Comparison of ENCODE assay signal across 1 cellular context in genomic region chr5:55176176-55176818, GRCh38.
TF ChIP-seq lines count a peak whose summit lies in the region.

No MANE protein-coding gene starts in this region.

TF ChIP-seq in HepG2, 621 proteins besides CTCF, POLR2A, EP300 and RAD21 (continued from another document and continues in another):
- TF ChIP-seq, protein P1, sequence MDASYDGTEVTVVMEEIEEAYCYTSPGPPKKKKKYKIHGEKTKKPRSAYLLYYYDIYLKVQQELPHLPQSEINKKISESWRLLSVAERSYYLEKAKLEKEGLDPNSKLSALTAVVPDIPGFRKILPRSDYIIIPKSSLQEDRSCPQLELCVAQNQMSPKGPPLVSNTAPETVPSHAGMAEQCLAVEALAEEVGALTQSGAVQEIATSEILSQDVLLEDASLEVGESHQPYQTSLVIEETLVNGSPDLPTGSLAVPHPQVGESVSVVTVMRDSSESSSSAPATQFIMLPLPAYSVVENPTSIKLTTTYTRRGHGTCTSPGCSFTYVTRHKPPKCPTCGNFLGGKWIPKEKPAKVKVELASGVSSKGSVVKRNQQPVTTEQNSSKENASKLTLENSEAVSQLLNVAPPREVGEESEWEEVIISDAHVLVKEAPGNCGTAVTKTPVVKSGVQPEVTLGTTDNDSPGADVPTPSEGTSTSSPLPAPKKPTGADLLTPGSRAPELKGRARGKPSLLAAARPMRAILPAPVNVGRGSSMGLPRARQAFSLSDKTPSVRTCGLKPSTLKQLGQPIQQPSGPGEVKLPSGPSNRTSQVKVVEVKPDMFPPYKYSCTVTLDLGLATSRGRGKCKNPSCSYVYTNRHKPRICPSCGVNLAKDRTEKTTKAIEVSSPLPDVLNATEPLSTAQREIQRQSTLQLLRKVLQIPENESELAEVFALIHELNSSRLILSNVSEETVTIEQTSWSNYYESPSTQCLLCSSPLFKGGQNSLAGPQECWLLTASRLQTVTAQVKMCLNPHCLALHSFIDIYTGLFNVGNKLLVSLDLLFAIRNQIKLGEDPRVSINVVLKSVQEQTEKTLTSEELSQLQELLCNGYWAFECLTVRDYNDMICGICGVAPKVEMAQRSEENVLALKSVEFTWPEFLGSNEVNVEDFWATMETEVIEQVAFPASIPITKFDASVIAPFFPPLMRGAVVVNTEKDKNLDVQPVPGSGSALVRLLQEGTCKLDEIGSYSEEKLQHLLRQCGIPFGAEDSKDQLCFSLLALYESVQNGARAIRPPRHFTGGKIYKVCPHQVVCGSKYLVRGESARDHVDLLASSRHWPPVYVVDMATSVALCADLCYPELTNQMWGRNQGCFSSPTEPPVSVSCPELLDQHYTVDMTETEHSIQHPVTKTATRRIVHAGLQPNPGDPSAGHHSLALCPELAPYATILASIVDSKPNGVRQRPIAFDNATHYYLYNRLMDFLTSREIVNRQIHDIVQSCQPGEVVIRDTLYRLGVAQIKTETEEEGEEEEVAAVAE (CRISPR knock-in tag; IDR thresholded peaks at IDR 0.05; ENCODE audit: borderline replicate concordance) = no peak
- TF ChIP-seq NFYC (CRISPR knock-in tag; IDR thresholded peaks at IDR 0.05) (no peak), ATM (IDR thresholded peaks at IDR 0.05; ENCODE audit: borderline replicate concordance) (no peak), ZKSCAN8 (CRISPR knock-in tag; IDR thresholded peaks at IDR 0.05; ENCODE audit: borderline replicate concordance) (no peak), MED13 (CRISPR knock-in tag; IDR thresholded peaks at IDR 0.05) (no peak), E2F1 (CRISPR knock-in tag; IDR thresholded peaks at IDR 0.05) (no peak), ZNF460 (CRISPR knock-in tag; IDR thresholded peaks at IDR 0.05; ENCODE audit: borderline replicate concordance) (no peak), SATB2 (CRISPR knock-in tag; IDR thresholded peaks at IDR 0.05) (no peak), ZNF33A (CRISPR knock-in tag; IDR thresholded peaks at IDR 0.05; ENCODE audit: borderline replicate concordance) (no peak), JARID2 (CRISPR knock-in tag; IDR thresholded peaks at IDR 0.05; ENCODE audit: insufficient replicate concordance) (no peak), CENPT (CRISPR knock-in tag; IDR thresholded peaks at IDR 0.05; ENCODE audit: low read depth) (0 out of 2 replicates have a peak, but pooled peaks have one; percentile 56), NONO (IDR thresholded peaks at IDR 0.05) (no peak), NONO (CRISPR knock-in tag; conservative IDR thresholded peaks at IDR 0.05) (peak; percentile 63; the same call in 1 of the 2 replicates), IRF2 (CRISPR knock-in tag; IDR thresholded peaks at IDR 0.05) (no peak), MAFF (IDR thresholded peaks at IDR 0.05; ENCODE audit: low read depth, low read length) (no peak), SNAI1 (CRISPR knock-in tag; IDR thresholded peaks at IDR 0.05; ENCODE audit: borderline replicate concordance) (no peak), TCF7 (IDR thresholded peaks at IDR 0.05; ENCODE audit: low read depth) (no peak), ZNF124 (CRISPR knock-in tag; IDR thresholded peaks at IDR 0.05) (no peak), SUZ12 (IDR thresholded peaks at IDR 0.05; ENCODE audit: low read depth, low read length) (no peak), ZFYVE20 (CRISPR knock-in tag; IDR thresholded peaks at IDR 0.05; ENCODE audit: borderline replicate concordance, low read depth) (no peak), ZNF589 (CRISPR knock-in tag; conservative IDR thresholded peaks at IDR 0.05) (0 out of 2 replicates have a peak, but pooled peaks have one; percentile 53), MIER3 (CRISPR knock-in tag; IDR thresholded peaks at IDR 0.05; ENCODE audit: borderline replicate concordance) (no peak), ZNF660 (CRISPR knock-in tag; IDR thresholded peaks at IDR 0.05; ENCODE audit: borderline replicate concordance, low read depth) (no peak), DR1 (CRISPR knock-in tag; IDR thresholded peaks at IDR 0.05) (no peak), ZNF770 (CRISPR knock-in tag; IDR thresholded peaks at IDR 0.05) (no peak), ZSCAN30 (CRISPR knock-in tag; IDR thresholded peaks at IDR 0.05) (no peak), FOXM1 (CRISPR knock-in tag; IDR thresholded peaks at IDR 0.05) (no peak), ISL2 (CRISPR knock-in tag; IDR thresholded peaks at IDR 0.05) (no peak), ZNF891 (CRISPR knock-in tag; IDR thresholded peaks at IDR 0.05) (no peak), PAX8 (CRISPR knock-in tag; IDR thresholded peaks at IDR 0.05; ENCODE audit: borderline replicate concordance) (no peak), ZNF430 (CRISPR knock-in tag; IDR thresholded peaks at IDR 0.05) (no peak), KLF15 (CRISPR knock-in tag; IDR thresholded peaks at IDR 0.05; ENCODE audit: borderline replicate concordance) (no peak), BRD4 (CRISPR knock-in tag; IDR thresholded peaks at IDR 0.05) (no peak), ZNF766 (CRISPR knock-in tag; IDR thresholded peaks at IDR 0.05; ENCODE audit: borderline replicate concordance) (no peak), ZNF83 (CRISPR knock-in tag; IDR thresholded peaks at IDR 0.05; ENCODE audit: borderline replicate concordance) (no peak), ZNF746 (CRISPR knock-in tag; IDR thresholded peaks at IDR 0.05) (no peak), ZNF382 (CRISPR knock-in tag; IDR thresholded peaks at IDR 0.05; ENCODE audit: borderline replicate concordance) (no peak), ZBTB21 (CRISPR knock-in tag; IDR thresholded peaks at IDR 0.05) (no peak), NFIC (IDR thresholded peaks at IDR 0.05; ENCODE audit: low read length) (no peak), ZNF30 (CRISPR knock-in tag; IDR thresholded peaks at IDR 0.05) (no peak), POGZ (CRISPR knock-in tag; IDR thresholded peaks at IDR 0.05) (no peak), ETV5 (CRISPR knock-in tag; IDR thresholded peaks at IDR 0.05; ENCODE audit: borderline replicate concordance) (no peak), GATAD2A (CRISPR knock-in tag; IDR thresholded peaks at IDR 0.05) (no peak)
- TF ChIP-seq, protein P2, sequence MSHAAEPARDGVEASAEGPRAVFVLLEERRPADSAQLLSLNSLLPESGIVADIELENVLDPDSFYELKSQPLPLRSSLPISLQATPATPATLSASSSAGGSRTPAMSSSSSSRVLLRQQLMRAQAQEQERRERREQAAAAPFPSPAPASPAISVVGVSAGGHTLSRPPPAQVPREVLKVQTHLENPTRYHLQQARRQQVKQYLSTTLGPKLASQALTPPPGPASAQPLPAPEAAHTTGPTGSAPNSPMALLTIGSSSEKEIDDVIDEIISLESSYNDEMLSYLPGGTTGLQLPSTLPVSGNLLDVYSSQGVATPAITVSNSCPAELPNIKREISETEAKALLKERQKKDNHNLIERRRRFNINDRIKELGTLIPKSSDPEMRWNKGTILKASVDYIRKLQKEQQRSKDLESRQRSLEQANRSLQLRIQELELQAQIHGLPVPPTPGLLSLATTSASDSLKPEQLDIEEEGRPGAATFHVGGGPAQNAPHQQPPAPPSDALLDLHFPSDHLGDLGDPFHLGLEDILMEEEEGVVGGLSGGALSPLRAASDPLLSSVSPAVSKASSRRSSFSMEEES (CRISPR knock-in tag; IDR thresholded peaks at IDR 0.05) = no peak
- TF ChIP-seq, protein P3, sequence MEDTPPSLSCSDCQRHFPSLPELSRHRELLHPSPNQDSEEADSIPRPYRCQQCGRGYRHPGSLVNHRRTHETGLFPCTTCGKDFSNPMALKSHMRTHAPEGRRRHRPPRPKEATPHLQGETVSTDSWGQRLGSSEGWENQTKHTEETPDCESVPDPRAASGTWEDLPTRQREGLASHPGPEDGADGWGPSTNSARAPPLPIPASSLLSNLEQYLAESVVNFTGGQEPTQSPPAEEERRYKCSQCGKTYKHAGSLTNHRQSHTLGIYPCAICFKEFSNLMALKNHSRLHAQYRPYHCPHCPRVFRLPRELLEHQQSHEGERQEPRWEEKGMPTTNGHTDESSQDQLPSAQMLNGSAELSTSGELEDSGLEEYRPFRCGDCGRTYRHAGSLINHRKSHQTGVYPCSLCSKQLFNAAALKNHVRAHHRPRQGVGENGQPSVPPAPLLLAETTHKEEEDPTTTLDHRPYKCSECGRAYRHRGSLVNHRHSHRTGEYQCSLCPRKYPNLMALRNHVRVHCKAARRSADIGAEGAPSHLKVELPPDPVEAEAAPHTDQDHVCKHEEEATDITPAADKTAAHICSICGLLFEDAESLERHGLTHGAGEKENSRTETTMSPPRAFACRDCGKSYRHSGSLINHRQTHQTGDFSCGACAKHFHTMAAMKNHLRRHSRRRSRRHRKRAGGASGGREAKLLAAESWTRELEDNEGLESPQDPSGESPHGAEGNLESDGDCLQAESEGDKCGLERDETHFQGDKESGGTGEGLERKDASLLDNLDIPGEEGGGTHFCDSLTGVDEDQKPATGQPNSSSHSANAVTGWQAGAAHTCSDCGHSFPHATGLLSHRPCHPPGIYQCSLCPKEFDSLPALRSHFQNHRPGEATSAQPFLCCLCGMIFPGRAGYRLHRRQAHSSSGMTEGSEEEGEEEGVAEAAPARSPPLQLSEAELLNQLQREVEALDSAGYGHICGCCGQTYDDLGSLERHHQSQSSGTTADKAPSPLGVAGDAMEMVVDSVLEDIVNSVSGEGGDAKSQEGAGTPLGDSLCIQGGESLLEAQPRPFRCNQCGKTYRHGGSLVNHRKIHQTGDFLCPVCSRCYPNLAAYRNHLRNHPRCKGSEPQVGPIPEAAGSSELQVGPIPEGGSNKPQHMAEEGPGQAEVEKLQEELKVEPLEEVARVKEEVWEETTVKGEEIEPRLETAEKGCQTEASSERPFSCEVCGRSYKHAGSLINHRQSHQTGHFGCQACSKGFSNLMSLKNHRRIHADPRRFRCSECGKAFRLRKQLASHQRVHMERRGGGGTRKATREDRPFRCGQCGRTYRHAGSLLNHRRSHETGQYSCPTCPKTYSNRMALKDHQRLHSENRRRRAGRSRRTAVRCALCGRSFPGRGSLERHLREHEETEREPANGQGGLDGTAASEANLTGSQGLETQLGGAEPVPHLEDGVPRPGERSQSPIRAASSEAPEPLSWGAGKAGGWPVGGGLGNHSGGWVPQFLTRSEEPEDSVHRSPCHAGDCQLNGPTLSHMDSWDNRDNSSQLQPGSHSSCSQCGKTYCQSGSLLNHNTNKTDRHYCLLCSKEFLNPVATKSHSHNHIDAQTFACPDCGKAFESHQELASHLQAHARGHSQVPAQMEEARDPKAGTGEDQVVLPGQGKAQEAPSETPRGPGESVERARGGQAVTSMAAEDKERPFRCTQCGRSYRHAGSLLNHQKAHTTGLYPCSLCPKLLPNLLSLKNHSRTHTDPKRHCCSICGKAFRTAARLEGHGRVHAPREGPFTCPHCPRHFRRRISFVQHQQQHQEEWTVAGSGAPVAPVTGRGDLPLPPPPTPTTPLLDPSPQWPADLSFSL (CRISPR knock-in tag; IDR thresholded peaks at IDR 0.05) = no peak
- TF ChIP-seq, protein P4, sequence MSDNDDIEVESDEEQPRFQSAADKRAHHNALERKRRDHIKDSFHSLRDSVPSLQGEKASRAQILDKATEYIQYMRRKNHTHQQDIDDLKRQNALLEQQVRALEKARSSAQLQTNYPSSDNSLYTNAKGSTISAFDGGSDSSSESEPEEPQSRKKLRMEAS (IDR thresholded peaks at IDR 0.05) = peak; percentile 71
- TF ChIP-seq, protein P5, sequence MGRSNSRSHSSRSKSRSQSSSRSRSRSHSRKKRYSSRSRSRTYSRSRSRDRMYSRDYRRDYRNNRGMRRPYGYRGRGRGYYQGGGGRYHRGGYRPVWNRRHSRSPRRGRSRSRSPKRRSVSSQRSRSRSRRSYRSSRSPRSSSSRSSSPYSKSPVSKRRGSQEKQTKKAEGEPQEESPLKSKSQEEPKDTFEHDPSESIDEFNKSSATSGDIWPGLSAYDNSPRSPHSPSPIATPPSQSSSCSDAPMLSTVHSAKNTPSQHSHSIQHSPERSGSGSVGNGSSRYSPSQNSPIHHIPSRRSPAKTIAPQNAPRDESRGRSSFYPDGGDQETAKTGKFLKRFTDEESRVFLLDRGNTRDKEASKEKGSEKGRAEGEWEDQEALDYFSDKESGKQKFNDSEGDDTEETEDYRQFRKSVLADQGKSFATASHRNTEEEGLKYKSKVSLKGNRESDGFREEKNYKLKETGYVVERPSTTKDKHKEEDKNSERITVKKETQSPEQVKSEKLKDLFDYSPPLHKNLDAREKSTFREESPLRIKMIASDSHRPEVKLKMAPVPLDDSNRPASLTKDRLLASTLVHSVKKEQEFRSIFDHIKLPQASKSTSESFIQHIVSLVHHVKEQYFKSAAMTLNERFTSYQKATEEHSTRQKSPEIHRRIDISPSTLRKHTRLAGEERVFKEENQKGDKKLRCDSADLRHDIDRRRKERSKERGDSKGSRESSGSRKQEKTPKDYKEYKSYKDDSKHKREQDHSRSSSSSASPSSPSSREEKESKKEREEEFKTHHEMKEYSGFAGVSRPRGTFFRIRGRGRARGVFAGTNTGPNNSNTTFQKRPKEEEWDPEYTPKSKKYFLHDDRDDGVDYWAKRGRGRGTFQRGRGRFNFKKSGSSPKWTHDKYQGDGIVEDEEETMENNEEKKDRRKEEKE (IDR thresholded peaks at IDR 0.05) = no peak
